In genomic region chr6:145360865-145361264, GRCh38 we compare ENCODE assay signal across 24 cellular contexts.
"Had no signal": no experiment of that assay in that cellular context is flagged by ENCODE, and none has a peak within 500 bp of the region (broad histone marks: within the 10 kb centered on the region; RNA-seq: fewer than 3 reads in every experiment).

No MANE protein-coding gene starts in this region.

- DNase-seq: activated CD4-positive, alpha-beta T cell treated with anti-CD3 and anti-CD28 coated beads for 1 hour; activated CD4-positive, alpha-beta T cell treated with anti-CD3 and anti-CD28 coated beads, Interleukin-2, amount 50 U/mL, for 1 hour; activated CD8-positive, alpha-beta T cell treated with anti-CD3 and anti-CD28 coated beads, Interleukin-2, amount 10 ng/mL, durations not matched to agents 7 days and 5 days; activated gamma-delta T cell treated with Interleukin-2 at 50 U/mL for 16 hours; brain microvascular endothelial cell; caudate nucleus; effector memory CD4-positive, alpha-beta T cell; foreskin melanocyte; glutamatergic neuron; kidney glomerular epithelial cell; left ventricle myocardium inferior; midbrain; natural killer cell; spleen; stimulated activated CD4-positive, alpha-beta T cell treated with anti-CD3 and anti-CD28 coated beads, Interleukin-4, amount 100 ng/mL, for 1 hour; stimulated activated naive CD4-positive, alpha-beta T cell; testis; WERI-Rb-1 had no signal

- H3K4me1 ChIP-seq: ascending aorta, left ventricle myocardium inferior, spleen, testis, vagina had no signal

- H3K27ac ChIP-seq: ascending aorta, brain microvascular endothelial cell, hepatocyte, left ventricle myocardium inferior, spleen, testis, vagina, WERI-Rb-1 had no signal

- H3K4me2 ChIP-seq: hepatocyte had no signal

- H3K9me3 Mint-ChIP-seq: type B pancreatic cell had no signal

- H2AFZ ChIP-seq: hepatocyte had no signal

- H3K9me3 ChIP-seq: ascending aorta, testis, vagina had no signal

- H3K4me3 ChIP-seq: ascending aorta, hepatocyte, left ventricle myocardium inferior, spleen, testis, vagina had no signal

- H3K4me1 Mint-ChIP-seq: natural killer cell had no signal

- H3K27me3 Mint-ChIP-seq: progenitor cell of endocrine pancreas, type B pancreatic cell had no signal

- H3K36me3 Mint-ChIP-seq: activated naive CD4-positive, alpha-beta T cell treated with anti-CD3 and anti-CD28 coated beads, Interleukin-2, amount 50 U/mL, for 72 hours; type B pancreatic cell had no signal

- H3K4me3 Mint-ChIP-seq: activated CD8-positive, alpha-beta T cell treated with anti-CD3 and anti-CD28 coated beads, Interleukin-2, amount 10 ng/mL, durations not matched to agents 7 days and 5 days; natural killer cell; type B pancreatic cell had no signal

- H3K36me3 ChIP-seq: ascending aorta, brain microvascular endothelial cell, left ventricle myocardium inferior, spleen, vagina, WERI-Rb-1 had no signal

- H3K27me3 ChIP-seq: ascending aorta, brain microvascular endothelial cell, hepatocyte, spleen, testis, vagina had no signal

- H3K79me2 ChIP-seq: hepatocyte had no signal

- H3K27ac Mint-ChIP-seq: activated CD8-positive, alpha-beta T cell treated with anti-CD3 and anti-CD28 coated beads, Interleukin-2, amount 10 ng/mL, durations not matched to agents 7 days and 5 days; activated naive CD4-positive, alpha-beta T cell treated with anti-CD3 and anti-CD28 coated beads, Interleukin-2, amount 50 U/mL, for 72 hours; natural killer cell; progenitor cell of endocrine pancreas; type B pancreatic cell had no signal
